Comparison of ENCODE assay signal across 20 cellular contexts in the genomic region with DNA sequence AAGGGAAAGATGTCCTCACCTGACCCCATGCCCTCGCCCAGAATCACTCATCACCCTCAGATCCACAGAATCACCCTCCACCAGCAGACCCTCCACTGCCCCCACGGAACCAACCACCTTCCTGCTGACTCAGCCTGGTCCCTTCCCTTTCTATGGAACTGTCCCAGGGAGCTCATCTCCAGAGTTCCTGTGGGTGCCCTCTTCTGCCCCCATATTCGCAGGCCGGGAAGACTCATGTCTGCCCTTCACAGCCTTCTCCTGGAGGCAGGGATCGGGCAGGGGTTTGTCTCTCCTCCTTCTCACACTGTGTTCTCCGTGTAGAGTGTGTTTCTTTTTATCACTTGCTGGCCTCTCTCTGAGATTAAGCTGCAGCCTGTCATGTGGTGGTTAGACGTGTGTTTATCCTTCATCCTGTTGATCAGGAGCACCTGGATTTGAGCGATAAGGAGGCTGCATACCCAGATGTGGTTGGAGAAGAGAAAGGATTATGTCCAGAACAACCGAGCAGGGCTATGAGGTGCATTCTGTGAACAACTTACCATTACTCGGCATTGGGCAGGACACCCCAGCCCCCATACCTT.
"Had no signal": no experiment of that assay in that cellular context is flagged by ENCODE, and none has a peak within 500 bp of the region (broad histone marks: within the 10 kb centered on the region; RNA-seq: fewer than 3 reads in every experiment).

No MANE protein-coding gene starts in this region.

- H3K4me3 ChIP-seq: adrenal gland, MG63 had no signal

- H3K4me3 Mint-ChIP-seq: activated CD4-positive, alpha-beta memory T cell treated with anti-CD3 and anti-CD28 coated beads, Interleukin-2, amount 10 ng/mL, durations not matched to agents 7 days and 5 days; activated CD4-positive, alpha-beta T cell treated with anti-CD3 and anti-CD28 coated beads, Interleukin-2, amount 10 ng/mL, durations not matched to agents 7 days and 5 days; activated naive CD8-positive, alpha-beta T cell treated with anti-CD3 and anti-CD28 coated beads, Interleukin-2, amount 10 ng/mL, durations not matched to agents 7 days and 5 days; activated T-cell treated with anti-CD3 and anti-CD28 coated beads, Interleukin-2, amount 50 U/mL, for 72 hours; T-helper 1 cell treated with Interleukin-12 subunit alpha and Interleukin-12 subunit beta and Interleukin-4 antibody, amounts not matched to agents 30 μg/mL and 1 μg/mL, for 36 hours; WTC11 had no signal

- H3K27ac ChIP-seq: adrenal gland had no signal

- H3K27me3 ChIP-seq: adrenal gland had no signal

- H3K4me1 Mint-ChIP-seq: activated CD4-positive, alpha-beta memory T cell treated with anti-CD3 and anti-CD28 coated beads, Interleukin-2, amount 10 ng/mL, durations not matched to agents 7 days and 5 days; activated CD4-positive, alpha-beta T cell treated with anti-CD3 and anti-CD28 coated beads, Interleukin-2, amount 10 ng/mL, durations not matched to agents 7 days and 5 days; activated naive CD8-positive, alpha-beta T cell treated with anti-CD3 and anti-CD28 coated beads, Interleukin-2, amount 10 ng/mL, durations not matched to agents 7 days and 5 days; WTC11 had no signal

- H3K9me3 ChIP-seq: adrenal gland, MG63 had no signal

- H3K36me3 ChIP-seq: adrenal gland, MG63 had no signal

- H3K4me1 ChIP-seq: adrenal gland had no signal

- ATAC-seq: activated T-cell treated with anti-CD3 and anti-CD28 coated beads, Interleukin-2, amount 50 U/mL, for 72 hours; PC-3; WTC11 had no signal

- H3K36me3 Mint-ChIP-seq: activated naive CD8-positive, alpha-beta T cell treated with anti-CD3 and anti-CD28 coated beads, Interleukin-2, amount 10 ng/mL, durations not matched to agents 7 days and 5 days; WTC11 had no signal

- H3K27ac Mint-ChIP-seq: activated CD4-positive, alpha-beta memory T cell treated with anti-CD3 and anti-CD28 coated beads, Interleukin-2, amount 10 ng/mL, durations not matched to agents 7 days and 5 days; activated CD4-positive, alpha-beta T cell treated with anti-CD3 and anti-CD28 coated beads, Interleukin-2, amount 10 ng/mL, durations not matched to agents 7 days and 5 days; activated naive CD8-positive, alpha-beta T cell treated with anti-CD3 and anti-CD28 coated beads, Interleukin-2, amount 10 ng/mL, durations not matched to agents 7 days and 5 days; activated T-cell treated with anti-CD3 and anti-CD28 coated beads, Interleukin-2, amount 50 U/mL, for 72 hours; T-helper 1 cell treated with Interleukin-12 subunit alpha and Interleukin-12 subunit beta and Interleukin-4 antibody, amounts not matched to agents 30 μg/mL and 1 μg/mL, for 36 hours; WTC11 had no signal

- H3K27me3 Mint-ChIP-seq: activated CD4-positive, alpha-beta memory T cell treated with anti-CD3 and anti-CD28 coated beads, Interleukin-2, amount 10 ng/mL, durations not matched to agents 7 days and 5 days; activated CD4-positive, alpha-beta T cell treated with anti-CD3 and anti-CD28 coated beads, Interleukin-2, amount 10 ng/mL, durations not matched to agents 7 days and 5 days; activated naive CD8-positive, alpha-beta T cell treated with anti-CD3 and anti-CD28 coated beads, Interleukin-2, amount 10 ng/mL, durations not matched to agents 7 days and 5 days had no signal

- H3K9me3 Mint-ChIP-seq: activated CD4-positive, alpha-beta T cell treated with anti-CD3 and anti-CD28 coated beads, Interleukin-2, amount 10 ng/mL, durations not matched to agents 7 days and 5 days; activated naive CD8-positive, alpha-beta T cell treated with anti-CD3 and anti-CD28 coated beads, Interleukin-2, amount 10 ng/mL, durations not matched to agents 7 days and 5 days; T-helper 1 cell treated with Interleukin-12 subunit alpha and Interleukin-12 subunit beta and Interleukin-4 antibody, amounts not matched to agents 30 μg/mL and 1 μg/mL, for 36 hours had no signal

- DNase-seq: activated CD4-positive, alpha-beta memory T cell treated with anti-CD3 and anti-CD28 coated beads, Interleukin-2, amount 10 ng/mL, durations not matched to agents 7 days and 5 days; activated CD4-positive, alpha-beta T cell treated with anti-CD3 and anti-CD28 coated beads, Interleukin-2, amount 10 ng/mL, durations not matched to agents 7 days and 5 days; activated CD8-positive, alpha-beta memory T cell treated with anti-CD3 and anti-CD28 coated beads, Interleukin-2, amount 50 U/mL, for 4 hours; activated naive CD4-positive, alpha-beta T cell treated with anti-CD3 and anti-CD28 coated beads, Interleukin-2, amount 50 U/mL, for 16 hours; activated naive CD8-positive, alpha-beta T cell treated with anti-CD3 and anti-CD28 coated beads, Interleukin-2, amount 10 ng/mL, durations not matched to agents 7 days and 5 days; activated T-cell treated with anti-CD3 and anti-CD28 coated beads, Interleukin-2, amount 50 U/mL, for 72 hours; adrenal gland; anterior cingulate cortex; MG63; NCI-H1092 treated with DMSO at 0.1 percent for 48 hours; NCI-H1417 treated with DMSO at 0.1 percent for 48 hours; NCI-H1694; NCI-H2029; NCI-H345; NCI-H510A; NCI-H69; PC-3; SHP77 treated with DMSO at 0.1 percent for 48 hours had no signal
